13 cellular contexts compared by ENCODE assay signal in genomic region chr6:88843040-88843439, GRCh38.
DNase-seq lines count a peak whose midpoint lies in the region; ATAC-seq and TF ChIP-seq lines count a peak whose summit lies in the region.
"Had no signal": no experiment of that assay in that cellular context is flagged by ENCODE, and none has a peak within 500 bp of the region (broad histone marks: within the 10 kb centered on the region; RNA-seq: fewer than 3 reads in every experiment).

No MANE protein-coding gene starts in this region.

- DNase-seq in GM03348 (ENCODE audit: low spot score): peak; percentile 81
- peak; percentile 31 for DNase-seq in amniotic stem cell (lab: John Stamatoyannopoulos, UW)
- peak; percentile 5 to 13 for DNase-seq in foreskin keratinocyte
- DNase-seq in stromal cell of bone marrow (ENCODE audit: low read depth): peak; percentile 75
- DNase-seq in activated gamma-delta T cell treated with Interleukin-2 at 50 U/mL for 16 hours: no peak
- DNase-seq in brain microvascular endothelial cell: no peak
- DNase-seq: activated B cell treated with CpG ODN at 0.5 μM for 24 hours; glutamatergic neuron; naive B cell; retina; stimulated activated CD4-positive, alpha-beta T cell treated with anti-CD3 and anti-CD28 coated beads, Interleukin-4, amount 100 ng/mL, for 24 hours had no signal

- H3K4me3 ChIP-seq in brain microvascular endothelial cell (ENCODE audit: low read depth, low read length): no peak overlapping the region

- H3K27ac ChIP-seq in foreskin keratinocyte (no peak overlapping the region), brain microvascular endothelial cell (no peak overlapping the region)

- ATAC-seq in foreskin keratinocyte: no peak
- ATAC-seq in HG03521 (IDR thresholded peaks at IDR 0.05; ENCODE audit: unreplicated experiment): no peak
- no peak for ATAC-seq in HG02678 (IDR thresholded peaks at IDR 0.05; ENCODE audit: unreplicated experiment)

- in situ Hi-C loops in brain microvascular endothelial cell (cut with HindIII; ENCODE audit: low pct_ligation_motif_present, low sequenced_read_pairs): no loop called here

- no peaks in the 10 kb centered on the region for H3K4me1 ChIP-seq in foreskin keratinocyte

- no peak for TF ChIP-seq CTCF in foreskin keratinocyte (conservative IDR thresholded peaks at IDR 0.05)
- no peak for TF ChIP-seq CTCF in brain microvascular endothelial cell (IDR thresholded peaks at IDR 0.05; ENCODE audit: low read depth, low read length, missing control alignments)

- no peaks in the 10 kb centered on the region for H3K27me3 ChIP-seq in foreskin keratinocyte
- no peaks in the 10 kb centered on the region for H3K27me3 ChIP-seq in brain microvascular endothelial cell (replicated peaks)

- no peaks in the 10 kb centered on the region for H3K36me3 ChIP-seq in brain microvascular endothelial cell (replicated peaks)

Comparison
In these comparisons a context has a peak if more than half of its experiments do, and no peak if none do; other contexts are left out.
1. DNase-seq: peak in GM03348 (single experiment), amniotic stem cell (single experiment), foreskin keratinocyte (2 of 2) and stromal cell of bone marrow (single experiment); none in activated gamma-delta T cell treated with Interleukin-2 at 50 U/mL for 16 hours (single experiment) and brain microvascular endothelial cell (single experiment).